In the genomic region with DNA sequence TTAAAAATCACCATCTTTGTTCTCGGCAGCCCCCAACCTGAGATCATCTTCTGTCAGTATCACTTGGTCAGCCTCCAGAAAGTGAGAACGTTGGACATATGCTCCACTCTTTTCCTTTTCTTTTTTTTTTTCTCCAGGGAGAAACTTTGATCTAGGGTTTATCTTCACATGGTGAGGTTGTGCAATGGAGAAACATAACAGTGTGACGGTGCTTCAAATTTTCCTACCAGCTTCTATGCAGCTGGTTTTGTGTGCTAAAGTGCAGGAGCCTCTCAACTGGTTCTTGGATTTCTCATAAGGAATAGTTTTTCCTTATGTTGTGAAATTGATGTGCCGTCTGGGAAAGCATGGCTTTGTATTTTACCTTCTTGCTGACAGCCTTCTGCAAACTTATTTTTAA, we compare ENCODE assay signal across 34 cellular contexts.
"Had no signal": no experiment of that assay in that cellular context is flagged by ENCODE, and none has a peak within 500 bp of the region (broad histone marks: within the 10 kb centered on the region; RNA-seq: fewer than 3 reads in every experiment).

No MANE protein-coding gene starts in this region.

- DNase-seq: activated CD4-positive, alpha-beta memory T cell treated with anti-CD3 and anti-CD28 coated beads for 36 hours; activated CD4-positive, alpha-beta T cell treated with anti-CD3 and anti-CD28 coated beads, Interleukin-2, amount 10 ng/mL, durations not matched to agents 24 days and 14 days; activated CD4-positive, CD25-positive, alpha-beta regulatory T cell treated with anti-CD3 and anti-CD28 coated beads, Interleukin-2, amount 50 U/mL, for 72 hours; activated CD8-positive, alpha-beta memory T cell treated with anti-CD3 and anti-CD28 coated beads, Interleukin-2, amount 50 U/mL, for 4 hours; activated gamma-delta T cell treated with Interleukin-2 at 50 U/mL for 16 hours; activated naive CD4-positive, alpha-beta T cell treated with anti-CD3 and anti-CD28 coated beads, Interleukin-2, amount 50 U/mL, for 16 hours; activated T-cell treated with anti-CD3 and anti-CD28 coated beads, Interleukin-2, amount 50 U/mL, for 24 hours; amniotic stem cell; central memory CD4-positive, alpha-beta T cell; effector CD4-positive, alpha-beta T cell; foreskin melanocyte; islet precursor cell; left colon; lower lobe of right lung; mesenchymal stem cell; ovary; stimulated activated CD4-positive, alpha-beta T cell treated with anti-CD3 and anti-CD28 coated beads, Interleukin-4, amount 100 ng/mL, for 24 hours; T-helper 17 cell; T1000; upper lobe of left lung; WERI-Rb-1 had no signal

- H3K27ac ChIP-seq: esophagus muscularis mucosa, lower lobe of right lung, neutrophil, ovary, skin epidermis, thoracic aorta, upper lobe of left lung, vagina, WERI-Rb-1 had no signal

- H3K27ac Mint-ChIP-seq: activated CD4-positive, alpha-beta memory T cell treated with anti-CD3 and anti-CD28 coated beads for 36 hours; activated CD4-positive, alpha-beta T cell treated with anti-CD3 and anti-CD28 coated beads, Interleukin-2, amount 10 ng/mL, durations not matched to agents 24 days and 14 days; activated T-cell treated with anti-CD3 and anti-CD28 coated beads, Interleukin-2, amount 50 U/mL, for 24 hours; activated T-helper 17 cell treated with anti-CD3 and anti-CD28 coated beads, Interleukin-2, amount 50 U/mL, for 72 hours; dendritic cell treated with granulocyte-macrophage colony-stimulating factor and Interleukin-4, amounts not matched to agents 40 ng/mL and 50 ng/mL, for 4 days; nephron; progenitor cell of endocrine pancreas; stimulated activated effector memory CD8-positive, alpha-beta T cell treated with anti-CD3 and anti-CD28 coated beads, Interleukin-12 subunit alpha, Interleukin-12 subunit beta, amount 100 ng/mL, for 72 hours; stimulated activated naive CD8-positive, alpha-beta T cell treated with anti-CD3 and anti-CD28 coated beads, Interleukin-15, Interleukin-2, amounts not matched to agents 100 ng/mL and 50 ng/mL, for 24 hours; T-helper 17 cell had no signal

- H3K9me3 ChIP-seq: esophagus muscularis mucosa, lower lobe of right lung, neutrophil, ovary, thoracic aorta, upper lobe of left lung, vagina had no signal

- FAIRE-seq: astrocyte had no signal

- H3K27me3 Mint-ChIP-seq: activated CD4-positive, alpha-beta memory T cell treated with anti-CD3 and anti-CD28 coated beads for 36 hours; activated CD4-positive, alpha-beta T cell treated with anti-CD3 and anti-CD28 coated beads, Interleukin-2, amount 10 ng/mL, durations not matched to agents 24 days and 14 days; activated T-cell treated with anti-CD3 and anti-CD28 coated beads, Interleukin-2, amount 50 U/mL, for 24 hours; activated T-helper 17 cell treated with anti-CD3 and anti-CD28 coated beads, Interleukin-2, amount 50 U/mL, for 72 hours; dendritic cell treated with granulocyte-macrophage colony-stimulating factor and Interleukin-4, amounts not matched to agents 40 ng/mL and 50 ng/mL, for 4 days; progenitor cell of endocrine pancreas; stimulated activated naive CD8-positive, alpha-beta T cell treated with anti-CD3 and anti-CD28 coated beads, Interleukin-15, Interleukin-2, amounts not matched to agents 100 ng/mL and 50 ng/mL, for 24 hours; T-helper 17 cell had no signal

- H3K4me1 Mint-ChIP-seq: activated CD4-positive, alpha-beta T cell treated with anti-CD3 and anti-CD28 coated beads, Interleukin-2, amount 10 ng/mL, durations not matched to agents 24 days and 14 days; activated T-helper 17 cell treated with anti-CD3 and anti-CD28 coated beads, Interleukin-2, amount 50 U/mL, for 72 hours; nephron; stimulated activated effector memory CD8-positive, alpha-beta T cell treated with anti-CD3 and anti-CD28 coated beads, Interleukin-12 subunit alpha, Interleukin-12 subunit beta, amount 100 ng/mL, for 72 hours; T-helper 17 cell had no signal

- H3K4me3 Mint-ChIP-seq: activated CD4-positive, alpha-beta memory T cell treated with anti-CD3 and anti-CD28 coated beads for 36 hours; activated CD4-positive, alpha-beta T cell treated with anti-CD3 and anti-CD28 coated beads, Interleukin-2, amount 10 ng/mL, durations not matched to agents 24 days and 14 days; activated T-cell treated with anti-CD3 and anti-CD28 coated beads, Interleukin-2, amount 50 U/mL, for 24 hours; activated T-helper 17 cell treated with anti-CD3 and anti-CD28 coated beads, Interleukin-2, amount 50 U/mL, for 72 hours; dendritic cell treated with granulocyte-macrophage colony-stimulating factor and Interleukin-4, amounts not matched to agents 40 ng/mL and 50 ng/mL, for 4 days; nephron; stimulated activated effector memory CD8-positive, alpha-beta T cell treated with anti-CD3 and anti-CD28 coated beads, Interleukin-12 subunit alpha, Interleukin-12 subunit beta, amount 100 ng/mL, for 72 hours; stimulated activated naive CD8-positive, alpha-beta T cell treated with anti-CD3 and anti-CD28 coated beads, Interleukin-15, Interleukin-2, amounts not matched to agents 100 ng/mL and 50 ng/mL, for 24 hours; T-helper 17 cell had no signal

- H3K4me1 ChIP-seq: esophagus muscularis mucosa, lower lobe of right lung, upper lobe of left lung, vagina had no signal

- H3K36me3 ChIP-seq: esophagus muscularis mucosa, lower lobe of right lung, neutrophil, ovary, thoracic aorta, upper lobe of left lung, vagina, WERI-Rb-1 had no signal

- H3K9me3 Mint-ChIP-seq: activated CD4-positive, alpha-beta T cell treated with anti-CD3 and anti-CD28 coated beads, Interleukin-2, amount 10 ng/mL, durations not matched to agents 24 days and 14 days; nephron had no signal

- H3K4me3 ChIP-seq: esophagus muscularis mucosa, lower lobe of right lung, ovary, skin epidermis, thoracic aorta, upper lobe of left lung, vagina had no signal

- H3K36me3 Mint-ChIP-seq: activated CD4-positive, alpha-beta memory T cell treated with anti-CD3 and anti-CD28 coated beads for 36 hours; stimulated activated effector memory CD8-positive, alpha-beta T cell treated with anti-CD3 and anti-CD28 coated beads, Interleukin-12 subunit alpha, Interleukin-12 subunit beta, amount 100 ng/mL, for 72 hours had no signal

- H3K27me3 ChIP-seq: esophagus muscularis mucosa, neutrophil, ovary, upper lobe of left lung, vagina had no signal

- ATAC-seq: activated T-helper 17 cell treated with anti-CD3 and anti-CD28 coated beads, Interleukin-2, amount 50 U/mL, for 72 hours; left colon; lower lobe of right lung; sciatic nerve; stimulated activated effector memory CD8-positive, alpha-beta T cell treated with anti-CD3 and anti-CD28 coated beads, Interleukin-12 subunit alpha, Interleukin-12 subunit beta, amount 100 ng/mL, for 72 hours; T-helper 17 cell had no signal
